ENCODE assay signal across 8 cellular contexts in the genomic region with DNA sequence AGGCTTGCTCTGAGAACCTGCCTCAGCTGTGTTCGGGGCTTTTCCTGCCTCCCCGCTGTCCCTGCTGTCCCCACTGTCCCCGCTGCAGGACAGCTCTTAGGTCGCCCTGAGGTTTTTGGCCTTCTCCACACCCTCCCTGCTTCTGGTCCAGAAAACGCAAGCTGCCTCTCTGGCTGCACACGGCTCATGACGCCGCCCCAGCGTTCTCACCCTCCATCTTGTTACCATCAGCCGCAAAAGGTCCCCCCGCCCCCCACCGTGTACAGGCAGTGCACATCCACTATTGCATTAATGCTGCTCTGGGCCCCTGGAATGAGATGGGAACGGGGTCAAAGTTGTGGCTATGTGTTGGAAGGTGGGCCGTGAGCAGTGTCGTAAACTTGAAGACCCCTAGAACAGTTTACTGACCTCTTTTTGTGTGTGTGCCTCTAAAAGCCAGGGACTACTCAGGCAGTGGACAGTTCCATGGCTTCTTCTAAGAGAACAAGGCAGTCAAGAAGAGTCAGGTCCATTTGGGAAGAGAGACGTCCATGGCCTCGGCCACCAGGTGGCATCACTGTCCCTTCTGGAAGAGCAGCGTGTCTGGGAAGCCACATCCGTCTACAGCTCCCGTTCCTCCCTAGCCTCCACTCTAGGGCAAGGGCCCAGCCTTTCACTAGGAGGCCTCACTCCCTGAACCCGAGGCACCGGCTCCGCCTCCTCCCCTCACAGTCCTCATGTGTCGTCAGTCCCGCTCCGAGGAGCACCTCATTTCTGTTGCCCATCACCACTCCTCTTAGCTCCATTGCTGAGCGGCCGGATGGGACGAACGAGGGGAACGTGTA. TPM values are rescaled to one million over a fixed set of nuclear protein-coding genes. Genes with fewer than 3 reads are reported as not detected.
A peak's percentile ranks its signal among the peaks of the same experiment; 100 is the strongest.
DNase-seq lines count a peak whose midpoint lies in the region; ATAC-seq and TF ChIP-seq lines count a peak whose summit lies in the region.

No MANE protein-coding gene starts in this region.

- H3K36me3 Mint-ChIP-seq in activated naive CD8-positive, alpha-beta T cell treated with anti-CD3 and anti-CD28 coated beads, Interleukin-2, amount 50 U/mL, for 24 hours (ENCODE audit: low read depth), result no peaks in the 10 kb centered on the region

- H3K9me2 ChIP-seq in SU-DHL-6 (replicated peaks; ENCODE audit: insufficient read depth, low read length), result no peaks in the 10 kb centered on the region

- H4K20me1 ChIP-seq in SU-DHL-6 (ENCODE audit: low read depth, low read length), result no peaks in the 10 kb centered on the region

- H3K27me3 Mint-ChIP-seq in activated naive CD8-positive, alpha-beta T cell treated with anti-CD3 and anti-CD28 coated beads, Interleukin-2, amount 50 U/mL, for 24 hours, result peaks cover 9% of the 10 kb centered on the region

- 51 to 56% methylated on average over 31 of the region's 31 CpGs for WGBS in heart right ventricle, 2 donors

- TF ChIP-seq CTCF in SU-DHL-6 (IDR thresholded peaks at IDR 0.05; ENCODE audit: insufficient read depth, low read length, poor library complexity, severe bottlenecking) (peak; percentile 33), heart right ventricle (IDR thresholded peaks at IDR 0.05) (peak; percentile 81 to 93 (median 88)), vagina (IDR thresholded peaks at IDR 0.05) (peak; percentile 69 to 94 (median 84))

- no peaks in the 10 kb centered on the region for H3K36me3 ChIP-seq in SU-DHL-6 (ENCODE audit: low read length)
- H3K36me3 ChIP-seq in heart right ventricle, result peaks cover 0 to 43% (median 5%) of the 10 kb centered on the region in 9 donors
- H3K36me3 ChIP-seq in vagina, result peaks cover 0 to 9% of the 10 kb centered on the region in 2 donors

- H3K9me3 ChIP-seq in SU-DHL-6 (ENCODE audit: insufficient read depth, low read length) (no peaks in the 10 kb centered on the region), heart right ventricle (no peaks in the 10 kb centered on the region), vagina (no peaks in the 10 kb centered on the region)

- H3K27ac ChIP-seq in SU-DHL-6 (ENCODE audit: low read depth, low read length) (no peak overlapping the region), heart right ventricle (peak overlapping the region in 7 of 10 donors; percentile 26 to 76 (median 48)), vagina (peak overlapping the region; percentile 77)

- no peaks in the 10 kb centered on the region for H3F3A ChIP-seq in SU-DHL-6 (ENCODE audit: insufficient read depth)

- no peak overlapping the region for H3K27ac Mint-ChIP-seq in activated naive CD8-positive, alpha-beta T cell treated with anti-CD3 and anti-CD28 coated beads, Interleukin-2, amount 50 U/mL, for 24 hours

- no peaks in the 10 kb centered on the region for H3K79me2 ChIP-seq in SU-DHL-6 (ENCODE audit: insufficient read depth, low read length)

- DNase-seq in AG08395 (ENCODE audit: low spot score) (peak; percentile 96), NCI-H146 (lab: John Stamatoyannopoulos, UW) (peak; percentile 84), heart right ventricle (peak; percentile 90 to 91), pulmonary artery endothelial cell (ENCODE audit: low read depth, low spot score) (peak; percentile 60), vagina (ENCODE audit: extremely low spot score in 2 of 2) (peak in 1 of 2 donors; percentile 96)
- peak; percentile 75 for DNase-seq in activated naive CD8-positive, alpha-beta T cell treated with anti-CD3 and anti-CD28 coated beads, Interleukin-2, amount 50 U/mL, for 24 hours

- H3K4me3 ChIP-seq in SU-DHL-6 (ENCODE audit: insufficient read depth, low read length, poor library complexity, severe bottlenecking) (no peak overlapping the region), heart right ventricle (peak overlapping the region in 1 of 10 donors; percentile 6), vagina (no peak overlapping the region)

- peaks cover 6 to 22% (median 16%) of the 10 kb centered on the region in 9 donors for H3K4me1 ChIP-seq in heart right ventricle
- peaks cover 23% of the 10 kb centered on the region for H3K4me1 ChIP-seq in vagina

- H3K9me3 Mint-ChIP-seq in activated naive CD8-positive, alpha-beta T cell treated with anti-CD3 and anti-CD28 coated beads, Interleukin-2, amount 50 U/mL, for 24 hours, result no peaks in the 10 kb centered on the region

- no peak overlapping the region for H3K9ac ChIP-seq in SU-DHL-6 (ENCODE audit: low read length)

- no peak overlapping the region for H3K4me2 ChIP-seq in SU-DHL-6 (ENCODE audit: low read depth, low read length, poor library complexity, severe bottlenecking)

- H3K4me3 Mint-ChIP-seq in activated naive CD8-positive, alpha-beta T cell treated with anti-CD3 and anti-CD28 coated beads, Interleukin-2, amount 50 U/mL, for 24 hours, result no peak overlapping the region

- intact Hi-C loops in heart right ventricle (cut with DNase I) (loop anchor here in 9 of 10 donors (1.0 to 10.0 kb wide), 3 partner anchors 47 to 136 kb away; no protein-coding TSS in a partner anchor), vagina (cut with DNase I) (loop anchor here (5.0 kb wide), 1 partner anchor 135 kb away; no protein-coding TSS in a partner anchor)

- H3K27me3 ChIP-seq in SU-DHL-6 (ENCODE audit: low read length) (no peaks in the 10 kb centered on the region), heart right ventricle (no peaks in the 10 kb centered on the region), vagina (no peaks in the 10 kb centered on the region)

- no peaks in the 10 kb centered on the region for H3K4me1 Mint-ChIP-seq in activated naive CD8-positive, alpha-beta T cell treated with anti-CD3 and anti-CD28 coated beads, Interleukin-2, amount 50 U/mL, for 24 hours

- peak; percentile 65 for ATAC-seq in GM18909 (IDR thresholded peaks at IDR 0.05; ENCODE audit: poor library complexity, unreplicated experiment)
- peak; percentile 84 for ATAC-seq in activated naive CD8-positive, alpha-beta T cell treated with anti-CD3 and anti-CD28 coated beads, Interleukin-2, amount 50 U/mL, for 24 hours
- ATAC-seq in heart right ventricle, result peak; percentile 86 to 96 (median 94)

- TF ChIP-seq POLR2A in vagina (IDR thresholded peaks at IDR 0.05), result no peak

- H2AFZ ChIP-seq in SU-DHL-6 (ENCODE audit: low read depth, low read length, severe bottlenecking), result peak overlapping the region; percentile 17

RNA-seq across cellular contexts. Expression of a gene that starts 38.5 kb away (rescaled TPM):
- total RNA-seq in heart right ventricle, result 100 to 1,000 TPM in 4 of 10 donors, 10 to 100 TPM in 6; 80.6 to 113 (median 92.0) TPM
- polyA plus RNA-seq in heart right ventricle, result 10 to 100 TPM; 38.5 to 42.0 TPM
- 48.4 and 49.5 TPM in 2 replicates for total RNA-seq in pulmonary artery endothelial cell
- 38.8 TPM for total RNA-seq in vagina

Comparison
In these comparisons a context has a peak if more than half of its experiments do, and no peak if none do; other contexts are left out.
1. CTCF ChIP-seq: peak in every context shown above with its lines; median percentile 88 in heart right ventricle; 84 in vagina; 33 in SU-DHL-6.